ENCODE assay signal across 9 cellular contexts in genomic region chr3:194640829-194641228, GRCh38. TPM values are rescaled to one million over a fixed set of nuclear protein-coding genes. Genes with fewer than 3 reads are reported as not detected.
DNase-seq lines count a peak whose midpoint lies in the region; ATAC-seq and TF ChIP-seq lines count a peak whose summit lies in the region.
"Had no signal": no experiment of that assay in that cellular context is flagged by ENCODE, and none has a peak within 500 bp of the region (broad histone marks: within the 10 kb centered on the region; RNA-seq: fewer than 3 reads in every experiment).

No MANE protein-coding gene starts in this region.

- TF ChIP-seq CTCF in MCF 10A (IDR thresholded peaks at IDR 0.05; ENCODE audit: unreplicated experiment) (no peak), breast epithelium (IDR thresholded peaks at IDR 0.05) (no peak), right atrium auricular region (IDR thresholded peaks at IDR 0.05) (no peak), tibial artery (IDR thresholded peaks at IDR 0.05) (no peak)

- H3K4me1 ChIP-seq in breast epithelium (no peaks in the 10 kb centered on the region), right atrium auricular region (peaks cover 0 to 12% of the 10 kb centered on the region in 2 donors), tibial artery (peaks cover 0 to 7% (median 6%) of the 10 kb centered on the region in 4 donors)

- H3K27ac Mint-ChIP-seq in MCF 10A (ENCODE audit: low read depth, unreplicated experiment): no peak overlapping the region
- no peak overlapping the region for H3K27ac Mint-ChIP-seq in activated CD8-positive, alpha-beta T cell treated with anti-CD3 and anti-CD28 coated beads, Interleukin-2, amount 10 ng/mL, durations not matched to agents 7 days and 5 days
- no peak overlapping the region for H3K27ac Mint-ChIP-seq in stimulated activated memory B cell treated with anti-CD40 and anti-IgM and Interleukin-4, amounts not matched to agents 10 μg/mL and 1 μg/mL and 100 μg/mL, for 72 hours
- H3K27ac Mint-ChIP-seq: T-helper 1 cell treated with Interleukin-12 subunit alpha and Interleukin-12 subunit beta and Interleukin-4 antibody, amounts not matched to agents 30 μg/mL and 1 μg/mL, for 36 hours had no signal

- DNase-seq in MCF 10A (ENCODE audit: unreplicated experiment) (peak; percentile 25), breast epithelium (ENCODE audit: low spot score in 2 of 2) (no peak), right atrium auricular region (ENCODE audit: low spot score) (no peak), tibial artery (no peak), NCI-H1930 (lab: John Stamatoyannopoulos, UW) (no peak), NCI-H446 treated with DMSO at 0.1 percent for 48 hours (lab: John Stamatoyannopoulos, UW) (no peak)
- peak; percentile 51 for DNase-seq in activated CD8-positive, alpha-beta T cell treated with anti-CD3 and anti-CD28 coated beads, Interleukin-2, amount 10 ng/mL, durations not matched to agents 7 days and 5 days

- no peak for TF ChIP-seq POLR2A in breast epithelium (IDR thresholded peaks at IDR 0.05)

- H3K27ac ChIP-seq in breast epithelium (peak overlapping the region in 1 of 2 donors; percentile 55), right atrium auricular region (peak overlapping the region; percentile 44 to 61), tibial artery (peak overlapping the region; percentile 17 to 55)

- POLR2A ChIA-PET in MCF 10A (lab: Yijun Ruan, JAX): no interaction called here
- POLR2A ChIA-PET in activated CD8-positive, alpha-beta T cell treated with anti-CD3 and anti-CD28 coated beads, Interleukin-2, amount 10 ng/mL, durations not matched to agents 7 days and 5 days (lab: Charles Lee): no interaction called here

- intact Hi-C loops in MCF 10A (cut with micrococcal nuclease) (no loop called here), breast epithelium (cut with DNase I; ENCODE audit: low total_unique reads) (no loop called here), tibial artery (cut with DNase I; ENCODE audit: low total_unique reads) (no loop called here)

- H3K36me3 ChIP-seq in breast epithelium: peaks cover 5% of the 10 kb centered on the region
- H3K36me3 ChIP-seq in right atrium auricular region: peaks cover 36% of the 10 kb centered on the region
- H3K36me3 ChIP-seq in tibial artery: peaks cover 23 to 58% (median 40%) of the 10 kb centered on the region in 3 donors

- no peaks in the 10 kb centered on the region for H3K27me3 ChIP-seq in breast epithelium
- H3K27me3 ChIP-seq in right atrium auricular region: no peaks in the 10 kb centered on the region
- H3K27me3 ChIP-seq in tibial artery: no peaks in the 10 kb centered on the region

- H3K36me3 Mint-ChIP-seq in MCF 10A (ENCODE audit: insufficient read depth, unreplicated experiment): peaks cover 49% of the 10 kb centered on the region
- H3K36me3 Mint-ChIP-seq in activated CD8-positive, alpha-beta T cell treated with anti-CD3 and anti-CD28 coated beads, Interleukin-2, amount 10 ng/mL, durations not matched to agents 7 days and 5 days (ENCODE audit: low read depth): peaks cover 43% of the 10 kb centered on the region
- peaks cover 49% of the 10 kb centered on the region for H3K36me3 Mint-ChIP-seq in stimulated activated memory B cell treated with anti-CD40 and anti-IgM and Interleukin-4, amounts not matched to agents 10 μg/mL and 1 μg/mL and 100 μg/mL, for 72 hours

- CTCF ChIA-PET in MCF 10A (lab: Yijun Ruan, JAX): no interaction called here
- CTCF ChIA-PET in activated CD8-positive, alpha-beta T cell treated with anti-CD3 and anti-CD28 coated beads, Interleukin-2, amount 10 ng/mL, durations not matched to agents 7 days and 5 days (lab: Charles Lee): interaction anchor here (1.4 kb wide), 1 partner anchor 31 kb away, joined by 8 read pairs; the partner anchor contains the start of gene LSG1

- TSS peak; percentile 61 for BruUV-seq in MCF 10A (replicated peaks; lab: Mats Ljungman, UMichigan)

- no peaks in the 10 kb centered on the region for H3K9me3 Mint-ChIP-seq in MCF 10A (ENCODE audit: unreplicated experiment)
- H3K9me3 Mint-ChIP-seq in activated CD8-positive, alpha-beta T cell treated with anti-CD3 and anti-CD28 coated beads, Interleukin-2, amount 10 ng/mL, durations not matched to agents 7 days and 5 days (ENCODE audit: insufficient read depth): no peaks in the 10 kb centered on the region
- H3K9me3 Mint-ChIP-seq in stimulated activated memory B cell treated with anti-CD40 and anti-IgM and Interleukin-4, amounts not matched to agents 10 μg/mL and 1 μg/mL and 100 μg/mL, for 72 hours: no peaks in the 10 kb centered on the region
- H3K9me3 Mint-ChIP-seq: T-helper 1 cell treated with Interleukin-12 subunit alpha and Interleukin-12 subunit beta and Interleukin-4 antibody, amounts not matched to agents 30 μg/mL and 1 μg/mL, for 36 hours had no signal

- peak; percentile 77 for ATAC-seq in activated CD8-positive, alpha-beta T cell treated with anti-CD3 and anti-CD28 coated beads, Interleukin-2, amount 10 ng/mL, durations not matched to agents 7 days and 5 days
- ATAC-seq in stimulated activated memory B cell treated with anti-CD40 and anti-IgM and Interleukin-4, amounts not matched to agents 10 μg/mL and 1 μg/mL and 100 μg/mL, for 72 hours: no peak

- H3K9me3 ChIP-seq in breast epithelium: no peaks in the 10 kb centered on the region
- H3K9me3 ChIP-seq in right atrium auricular region: no peaks in the 10 kb centered on the region
- H3K9me3 ChIP-seq in tibial artery: no peaks in the 10 kb centered on the region

- H3K4me3 ChIP-seq in breast epithelium (no peak overlapping the region), right atrium auricular region (no peak overlapping the region), tibial artery (no peak overlapping the region)

- H3K4me3 Mint-ChIP-seq in MCF 10A (ENCODE audit: unreplicated experiment): no peak overlapping the region
- no peak overlapping the region for H3K4me3 Mint-ChIP-seq in activated CD8-positive, alpha-beta T cell treated with anti-CD3 and anti-CD28 coated beads, Interleukin-2, amount 10 ng/mL, durations not matched to agents 7 days and 5 days
- H3K4me3 Mint-ChIP-seq in stimulated activated memory B cell treated with anti-CD40 and anti-IgM and Interleukin-4, amounts not matched to agents 10 μg/mL and 1 μg/mL and 100 μg/mL, for 72 hours: no peak overlapping the region
- H3K4me3 Mint-ChIP-seq: T-helper 1 cell treated with Interleukin-12 subunit alpha and Interleukin-12 subunit beta and Interleukin-4 antibody, amounts not matched to agents 30 μg/mL and 1 μg/mL, for 36 hours had no signal

- no peaks in the 10 kb centered on the region for H3K4me1 Mint-ChIP-seq in MCF 10A (ENCODE audit: insufficient read depth, unreplicated experiment)
- peaks cover 2% of the 10 kb centered on the region for H3K4me1 Mint-ChIP-seq in activated CD8-positive, alpha-beta T cell treated with anti-CD3 and anti-CD28 coated beads, Interleukin-2, amount 10 ng/mL, durations not matched to agents 7 days and 5 days (ENCODE audit: low read depth)
- H3K4me1 Mint-ChIP-seq in stimulated activated memory B cell treated with anti-CD40 and anti-IgM and Interleukin-4, amounts not matched to agents 10 μg/mL and 1 μg/mL and 100 μg/mL, for 72 hours: peaks cover 12% of the 10 kb centered on the region

- no peaks in the 10 kb centered on the region for H3K27me3 Mint-ChIP-seq in MCF 10A (ENCODE audit: insufficient read depth, unreplicated experiment)
- H3K27me3 Mint-ChIP-seq in activated CD8-positive, alpha-beta T cell treated with anti-CD3 and anti-CD28 coated beads, Interleukin-2, amount 10 ng/mL, durations not matched to agents 7 days and 5 days (ENCODE audit: low read depth): no peaks in the 10 kb centered on the region
- H3K27me3 Mint-ChIP-seq in stimulated activated memory B cell treated with anti-CD40 and anti-IgM and Interleukin-4, amounts not matched to agents 10 μg/mL and 1 μg/mL and 100 μg/mL, for 72 hours: no peaks in the 10 kb centered on the region

RNA-seq across cellular contexts. Expression of gene TMEM44, which starts 7.6 kb away (rescaled TPM):
- 8.3 and 13.2 TPM in 2 replicates for total RNA-seq in MCF 10A (2022)
- 10 to 100 TPM in 1 of 3 donors, 1 to 10 TPM in 2; 9.4 to 12.8 (median 9.6) TPM for total RNA-seq in breast epithelium
- total RNA-seq in activated CD8-positive, alpha-beta T cell treated with anti-CD3 and anti-CD28 coated beads, Interleukin-2, amount 10 ng/mL, durations not matched to agents 7 days and 5 days: 1 to 10 TPM; 9.1 to 9.9 TPM
- 1 to 10 TPM; 5.9 to 6.4 TPM for total RNA-seq in right atrium auricular region

RNA-seq across cellular contexts. Expression of gene LSG1, which starts 31.2 kb away (rescaled TPM):
- total RNA-seq in MCF 10A (2022): 30.5 and 35.1 TPM in 2 replicates
- total RNA-seq in breast epithelium: 10 to 100 TPM; 34.9 to 62.3 (median 57.0) TPM
- total RNA-seq in activated CD8-positive, alpha-beta T cell treated with anti-CD3 and anti-CD28 coated beads, Interleukin-2, amount 10 ng/mL, durations not matched to agents 7 days and 5 days: 10 to 100 TPM; 46.9 to 48.0 TPM
- total RNA-seq in right atrium auricular region: 10 to 100 TPM; 15.1 to 20.5 TPM

RNA-seq across cellular contexts. Expression of gene FAM43A, which starts 44.9 kb away (rescaled TPM):
- total RNA-seq in MCF 10A (2022): 1.0 and 1.3 TPM in 2 replicates
- 10 to 100 TPM; 10.1 to 16.7 (median 15.5) TPM for total RNA-seq in breast epithelium
- total RNA-seq in activated CD8-positive, alpha-beta T cell treated with anti-CD3 and anti-CD28 coated beads, Interleukin-2, amount 10 ng/mL, durations not matched to agents 7 days and 5 days: 1 to 10 TPM; 1.1 to 1.2 TPM
- total RNA-seq in right atrium auricular region: 10 to 100 TPM; 10.9 to 12.5 TPM

Comparison
In these comparisons a context has a peak if more than half of its experiments do, and no peak if none do; other contexts are left out.
1. DNase-seq: peak in MCF 10A (single experiment) and activated CD8-positive, alpha-beta T cell treated with anti-CD3 and anti-CD28 coated beads, Interleukin-2, amount 10 ng/mL, durations not matched to agents 7 days and 5 days (single experiment); none in breast epithelium (0 of 2), right atrium auricular region (single experiment), tibial artery (0 of 2), NCI-H1930 (0 of 2) and NCI-H446 treated with DMSO at 0.1 percent for 48 hours (single experiment).